Comparison of ENCODE assay signal across 11 cellular contexts in the genomic region with DNA sequence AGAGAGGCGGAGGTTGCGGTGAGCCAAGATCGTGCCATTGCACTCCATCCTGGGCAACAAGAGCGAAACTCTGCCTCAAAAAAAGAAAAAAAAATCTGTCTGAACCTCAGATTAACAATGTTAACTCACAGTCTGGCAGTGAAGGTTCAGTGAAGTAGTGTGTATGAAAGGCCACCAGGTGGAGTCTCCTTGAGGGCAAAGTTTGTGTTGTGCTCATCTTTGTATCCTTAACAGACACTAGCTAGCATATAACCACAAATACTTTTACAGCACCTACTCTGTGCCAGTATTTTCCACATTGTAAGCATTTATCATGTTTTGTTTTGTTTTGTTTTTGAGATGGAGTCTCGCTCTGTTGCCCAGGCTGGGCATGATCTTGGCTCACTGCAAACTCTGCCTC. TPM values are rescaled to one million over a fixed set of nuclear protein-coding genes. Genes with fewer than 3 reads are reported as not detected.
DNase-seq lines count a peak whose midpoint lies in the region; FAIRE-seq and TF ChIP-seq lines count a peak whose summit lies in the region.
"Had no signal": no experiment of that assay in that cellular context is flagged by ENCODE, and none has a peak within 500 bp of the region (broad histone marks: within the 10 kb centered on the region; RNA-seq: fewer than 3 reads in every experiment).

No MANE protein-coding gene starts in this region.

- DNase-seq in DMS 273 (lab: John Stamatoyannopoulos, UW; ENCODE audit: unreplicated experiment) (peak; percentile 47), DMS 273 treated with DMSO at 0.1 percent for 48 hours (lab: John Stamatoyannopoulos, UW) (no peak), GM20000 (ENCODE audit: low spot score) (peak; percentile 25), LNCaP clone FGC (ENCODE audit: low read depth) (no peak), mammary epithelial cell (peak; percentile 30), progenitor cell of endocrine pancreas (ENCODE audit: low spot score, unreplicated experiment) (no peak), HTR-8/SVneo (ENCODE audit: insufficient read length, low spot score) (no peak), tibial nerve (ENCODE audit: low spot score in 2 of 2) (no peak)

- CTCF ChIA-PET in mammary epithelial cell (lab: Charles Lee; ENCODE audit: low non-redundant PET) = interaction anchor here (0.6 to 0.7 kb wide), 2 partner anchors 20 to 37 kb away, joined by 5 to 6 read pairs; no protein-coding TSS in a partner anchor

- no peak overlapping the region for H2AFZ ChIP-seq in mammary epithelial cell (ENCODE audit: low read depth, low read length)

- peaks cover 8% of the 10 kb centered on the region for H3K27me3 Mint-ChIP-seq in progenitor cell of endocrine pancreas

- in situ Hi-C loops in mammary epithelial cell (cut with MboI; ENCODE audit: low sequenced_read_pairs in 2 of 2) = loop anchor here in 1 of 2 donors (5.0 kb wide), 1 partner anchor 33 kb away; no protein-coding TSS in a partner anchor

- TF ChIP-seq CTCF in GM20000 (IDR thresholded peaks at IDR 0.05; ENCODE audit: extremely low read depth, missing control alignments) (peak; percentile 41), LNCaP clone FGC (IDR thresholded peaks at IDR 0.05; ENCODE audit: control insufficient read depth, extremely low read depth, insufficient read depth) (peak; percentile 60), mammary epithelial cell (conservative IDR thresholded peaks at IDR 0.05 in 1 of 2, IDR thresholded peaks at IDR 0.05 in 1 of 2; ENCODE audit: extremely low read depth in 1 of 2, insufficient read depth in 1 of 2, low read depth in 1 of 2, low read length in 2 of 2) (peak; percentile 61 to 69), progenitor cell of endocrine pancreas (IDR thresholded peaks at IDR 0.05; ENCODE audit: unreplicated experiment) (peak; percentile 66), tibial nerve (IDR thresholded peaks at IDR 0.05) (peak in 1 of 5 experiments; percentile 13)

- no peaks in the 10 kb centered on the region for H3K36me3 Mint-ChIP-seq in progenitor cell of endocrine pancreas (ENCODE audit: insufficient read depth)

- no TSS peak for BruUV-seq in mammary epithelial cell (replicated peaks; lab: Mats Ljungman, UMichigan)

- H3K9me3 Mint-ChIP-seq in progenitor cell of endocrine pancreas (ENCODE audit: low read depth) = no peaks in the 10 kb centered on the region

- TF ChIP-seq POLR2A in tibial nerve (IDR thresholded peaks at IDR 0.05) = no peak

- no peak overlapping the region for H3K4me3 Mint-ChIP-seq in progenitor cell of endocrine pancreas (ENCODE audit: low read depth)

- no peak for TF ChIP-seq EP300 in tibial nerve (IDR thresholded peaks at IDR 0.05)

- dilution Hi-C loops in mammary epithelial cell (cut with HindIII; ENCODE audit: low sequenced_read_pairs) = no loop called here

- H3K27ac ChIP-seq in mammary epithelial cell (ENCODE audit: insufficient read depth, low read depth, low read length) (no peak overlapping the region), tibial nerve (no peak overlapping the region)
- H3K27ac ChIP-seq: neutrophil had no signal

- no peaks in the 10 kb centered on the region for H4K20me1 ChIP-seq in mammary epithelial cell (ENCODE audit: insufficient read depth, low read length)

- no peaks in the 10 kb centered on the region for H3K4me1 Mint-ChIP-seq in progenitor cell of endocrine pancreas (ENCODE audit: low read depth)

- H3K36me3 ChIP-seq in mammary epithelial cell (ENCODE audit: insufficient read depth, low read length) (no peaks in the 10 kb centered on the region), tibial nerve (no peaks in the 10 kb centered on the region)
- H3K36me3 ChIP-seq: neutrophil had no signal

- no peaks in the 10 kb centered on the region for H3K79me2 ChIP-seq in mammary epithelial cell (ENCODE audit: insufficient read depth, low read length)

- intact Hi-C loops in mammary epithelial cell (cut with micrococcal nuclease) = loop anchor here (1.0 kb wide), 2 partner anchors 14 to 32 kb away; no protein-coding TSS in a partner anchor

- no peak for FAIRE-seq in HTR-8/SVneo (lab: Jason Lieb, UNC)
- FAIRE-seq: A204.1, TTC549 had no signal

- WGBS in mammary epithelial cell (ENCODE audit: low coverage, missing lambda C conversion rate) = 74% methylated on average over 5 of the region's 5 CpGs
- 91 to 96% methylated on average over 5 of the region's 5 CpGs for WGBS in tibial nerve, 2 donors

- H3K9ac ChIP-seq in mammary epithelial cell (ENCODE audit: insufficient read depth, low read length) = no peak overlapping the region

- no peak overlapping the region for H3K27ac Mint-ChIP-seq in progenitor cell of endocrine pancreas

- H3K4me3 ChIP-seq in LNCaP clone FGC (ENCODE audit: low read depth, low read length) (no peak overlapping the region), mammary epithelial cell (replicated peaks in 1 of 3; ENCODE audit: insufficient read depth in 1 of 3, low read depth in 2 of 3, low read length in 3 of 3) (no peak overlapping the region), tibial nerve (no peak overlapping the region)

- H3K4me2 ChIP-seq in mammary epithelial cell (ENCODE audit: insufficient read depth, low read depth, low read length) = no peak overlapping the region

- H3K27me3 ChIP-seq in mammary epithelial cell (ENCODE audit: insufficient read depth, low read length) (no peaks in the 10 kb centered on the region), tibial nerve (no peaks in the 10 kb centered on the region)
- H3K27me3 ChIP-seq: neutrophil had no signal

- H3K4me1 ChIP-seq in mammary epithelial cell (ENCODE audit: insufficient read depth, low read length) = no peaks in the 10 kb centered on the region
- H3K4me1 ChIP-seq in tibial nerve = no peaks in the 10 kb centered on the region

- H3K9me3 ChIP-seq in mammary epithelial cell (replicated peaks; ENCODE audit: insufficient read depth, low read length) (no peaks in the 10 kb centered on the region), tibial nerve (no peaks in the 10 kb centered on the region)
- H3K9me3 ChIP-seq: neutrophil had no signal

RNA-seq across cellular contexts. Expression of a gene that starts 46.0 kb away (rescaled TPM):
- 10 to 100 TPM; 14.7 to 15.8 TPM for total RNA-seq in mammary epithelial cell
- polyA plus RNA-seq in mammary epithelial cell = 36.6 TPM
- polyA minus RNA-seq in mammary epithelial cell = 18.2 TPM
- total RNA-seq in progenitor cell of endocrine pancreas = 62.5 and 66.1 TPM in 2 replicates
- 10 to 100 TPM; 12.2 to 27.3 (median 26.8) TPM for total RNA-seq in tibial nerve

Comparison
In these comparisons a context has a peak if more than half of its experiments do, and no peak if none do; other contexts are left out.
1. DNase-seq: peak in DMS 273 (single experiment), GM20000 (single experiment) and mammary epithelial cell (single experiment); none in DMS 273 treated with DMSO at 0.1 percent for 48 hours (single experiment), LNCaP clone FGC (single experiment), progenitor cell of endocrine pancreas (single experiment), HTR-8/SVneo (single experiment) and tibial nerve (0 of 2).